21 cellular contexts compared by ENCODE assay signal in genomic region chr17:62760059-62760887, GRCh38. TPM values are rescaled to one million over a fixed set of nuclear protein-coding genes. Genes with fewer than 3 reads are reported as not detected.
DNase-seq lines count a peak whose midpoint lies in the region; ATAC-seq and TF ChIP-seq lines count a peak whose summit lies in the region.
"Had no signal": no experiment of that assay in that cellular context is flagged by ENCODE, and none has a peak within 500 bp of the region (broad histone marks: within the 10 kb centered on the region; RNA-seq: fewer than 3 reads in every experiment).

No MANE protein-coding gene starts in this region.

- H3K9me3 ChIP-seq in effector memory CD4-positive, alpha-beta T cell (ENCODE audit: control insufficient read depth, low read length): no peaks in the 10 kb centered on the region
- H3K9me3 ChIP-seq: ascending aorta, BLaER1, colonic mucosa, pancreas, thoracic aorta had no signal

- ATAC-seq in SK-N-SH treated with all-trans-retinoic acid at 6 μM for 48 hours (peak; percentile 52), GM18511 (IDR thresholded peaks at IDR 0.05; ENCODE audit: unreplicated experiment) (no peak)
- ATAC-seq: left cardiac atrium, pancreas had no signal

- H3K27ac ChIP-seq in effector memory CD4-positive, alpha-beta T cell (ENCODE audit: insufficient read depth, low read length, poor library complexity, severe bottlenecking): no peak overlapping the region
- H3K27ac ChIP-seq: ascending aorta, BLaER1, colonic mucosa, pancreas, skin epidermis, thoracic aorta had no signal

- DNase-seq in GM04503 (ENCODE audit: low read depth): peak; percentile 89
- peak; percentile 84 for DNase-seq in fibroblast of the aortic adventitia (ENCODE audit: low read depth)
- peak; percentile 61 for DNase-seq in renal cortical epithelial cell (ENCODE audit: low read depth)
- no peak for DNase-seq in DMS79 treated with DMSO at 0.1 percent for 48 hours (lab: John Stamatoyannopoulos, UW)
- no peak for DNase-seq in nucleus accumbens (lab: John Stamatoyannopoulos, UW)
- no peak for DNase-seq in effector memory CD4-positive, alpha-beta T cell
- DNase-seq: activated B cell treated with CpG ODN at 0.5 μM for 24 hours; activated effector memory CD4-positive, alpha-beta T cell treated with Interleukin-2 at 50 U/mL for 16 hours; colonic mucosa; erythroblast; hypothalamus; Karpas-422; left cardiac atrium; NCI-H1417; pancreas had no signal

- TF ChIP-seq CTCF in fibroblast of the aortic adventitia (IDR thresholded peaks at IDR 0.05; ENCODE audit: insufficient read depth, low read length): no peak

- no peaks in the 10 kb centered on the region for H3K4me1 ChIP-seq in effector memory CD4-positive, alpha-beta T cell (ENCODE audit: control insufficient read depth, insufficient read depth, low read length, poor library complexity, severe bottlenecking)
- H3K4me1 ChIP-seq: ascending aorta, BLaER1, colonic mucosa, pancreas had no signal

- H3K4me3 ChIP-seq in fibroblast of the aortic adventitia (ENCODE audit: low read depth, low read length): no peak overlapping the region
- H3K4me3 ChIP-seq in effector memory CD4-positive, alpha-beta T cell (ENCODE audit: insufficient read depth, low read depth, low read length, poor library complexity, severe bottlenecking): no peak overlapping the region
- H3K4me3 ChIP-seq: ascending aorta, BLaER1, colonic mucosa, pancreas, skin epidermis, thoracic aorta had no signal

- H3K36me3 ChIP-seq in effector memory CD4-positive, alpha-beta T cell (ENCODE audit: control insufficient read depth, insufficient read depth, low read length): no peaks in the 10 kb centered on the region
- H3K36me3 ChIP-seq: ascending aorta, BLaER1, colonic mucosa, pancreas, thoracic aorta had no signal

- H3K27me3 ChIP-seq in effector memory CD4-positive, alpha-beta T cell (replicated peaks; ENCODE audit: control insufficient read depth, insufficient read depth, low read length, poor library complexity, severe bottlenecking): no peaks in the 10 kb centered on the region
- H3K27me3 ChIP-seq: ascending aorta, BLaER1, colonic mucosa, pancreas had no signal

TF ChIP-seq in SK-N-SH treated with all-trans-retinoic acid at 6 μM for 48 hours, 23 proteins besides CTCF, POLR2A, EP300 and RAD21:
- no peak for TF ChIP-seq PATZ1 (CRISPR knock-in tag; IDR thresholded peaks at IDR 0.05; ENCODE audit: borderline replicate concordance)
- peak; percentile 77 for TF ChIP-seq ISL1 (CRISPR knock-in tag; IDR thresholded peaks at IDR 0.05)
TF ChIP-seq in SK-N-SH treated with all-trans-retinoic acid at 6 μM for 48 hours: peak in this region for 1.

RNA-seq across cellular contexts. Expression of gene MARCHF10, which starts 47.8 kb away (rescaled TPM):
- total RNA-seq in fibroblast of the aortic adventitia (ENCODE audit: low replicate concordance) (0.09 TPM in 1 of 2 replicates, not detected in the other), renal cortical epithelial cell (0.17 and 0.60 TPM in 2 replicates)
- total RNA-seq: activated B cell treated with CpG ODN at 0.5 μM for 24 hours, ascending aorta, colonic mucosa, left cardiac atrium, thoracic aorta had no signal

Comparison
In these comparisons a context has a peak if more than half of its experiments do, and no peak if none do; other contexts are left out.
1. DNase-seq: peak in GM04503 (single experiment), fibroblast of the aortic adventitia (single experiment) and renal cortical epithelial cell (single experiment); none in DMS79 treated with DMSO at 0.1 percent for 48 hours (single experiment), nucleus accumbens (0 of 56) and effector memory CD4-positive, alpha-beta T cell (0 of 3).